In the genomic region with DNA sequence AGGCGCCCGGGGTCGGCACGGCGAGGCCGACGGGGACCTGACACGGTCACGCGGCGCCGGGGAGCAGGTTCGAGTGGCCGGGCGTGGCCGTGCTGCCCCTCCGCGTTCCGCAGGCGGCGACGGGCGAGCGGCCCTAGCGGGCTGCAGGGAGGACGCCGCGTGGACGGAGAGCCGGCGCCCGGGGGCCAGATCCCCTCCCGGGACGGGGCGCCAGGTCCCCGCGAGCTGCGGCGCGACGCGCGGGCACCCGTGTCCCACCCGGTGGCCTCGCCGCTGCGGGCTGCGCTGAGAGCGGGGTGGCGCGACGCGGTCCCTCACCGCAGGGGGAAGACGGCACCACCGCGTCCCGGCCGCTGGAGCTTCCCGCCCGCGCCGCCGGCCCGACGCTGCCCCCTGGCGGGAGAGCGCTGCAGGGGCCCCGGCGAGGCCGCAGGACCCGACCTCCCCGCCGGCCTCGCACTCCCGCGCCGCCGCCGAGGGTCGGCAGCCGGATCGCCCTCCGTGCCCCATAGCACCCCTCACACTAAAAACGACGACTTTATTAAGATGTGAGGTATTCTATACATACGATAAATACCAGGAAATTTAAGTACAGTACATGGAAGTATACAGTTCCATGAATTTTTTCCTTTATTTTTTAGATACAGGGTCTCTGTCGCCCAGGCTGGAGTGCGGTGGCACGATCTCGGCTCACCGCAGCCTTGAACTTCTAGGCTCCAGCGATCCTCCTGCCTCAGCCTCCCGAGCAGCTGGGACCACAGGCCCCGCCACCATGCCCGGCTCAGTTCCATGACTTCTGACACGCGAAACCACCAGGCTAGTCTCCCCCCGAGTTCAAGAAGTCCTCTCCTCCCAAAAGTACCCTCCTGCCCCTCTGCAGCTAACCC, we compare ENCODE assay signal across 8 cellular contexts. TPM values are rescaled to one million over a fixed set of nuclear protein-coding genes. Genes with fewer than 3 reads are reported as not detected.
DNase-seq lines count a peak whose midpoint lies in the region; ATAC-seq and TF ChIP-seq lines count a peak whose summit lies in the region.

No MANE protein-coding gene starts in this region.

- H3K4me1 Mint-ChIP-seq in activated CD8-positive, alpha-beta memory T cell treated with anti-CD3 and anti-CD28 coated beads, Interleukin-2, amount 10 ng/mL, durations not matched to agents 7 days and 5 days: peaks cover 17% of the 10 kb centered on the region
- peaks cover 36% of the 10 kb centered on the region for H3K4me1 Mint-ChIP-seq in stimulated activated memory B cell treated with anti-CD40 and anti-IgM and Interleukin-4, amounts not matched to agents 10 μg/mL and 1 μg/mL and 100 μg/mL, for 72 hours

- no peak overlapping the region for H3K27ac ChIP-seq in muscle layer of duodenum (ENCODE audit: low read length)

- peak overlapping the region; percentile 42 for H3K27ac Mint-ChIP-seq in activated CD8-positive, alpha-beta memory T cell treated with anti-CD3 and anti-CD28 coated beads, Interleukin-2, amount 10 ng/mL, durations not matched to agents 7 days and 5 days
- H3K27ac Mint-ChIP-seq in stimulated activated memory B cell treated with anti-CD40 and anti-IgM and Interleukin-4, amounts not matched to agents 10 μg/mL and 1 μg/mL and 100 μg/mL, for 72 hours: peak overlapping the region; percentile 66

- DNase-seq in AG08396 (ENCODE audit: low spot score) (peak; percentile 93), NCI-H82 (lab: John Stamatoyannopoulos, UW) (peak; percentile 81), erythroblast (lab: John Stamatoyannopoulos, UW) (peak; percentile 83 to 90)
- DNase-seq in activated CD8-positive, alpha-beta memory T cell treated with anti-CD3 and anti-CD28 coated beads, Interleukin-2, amount 10 ng/mL, durations not matched to agents 7 days and 5 days: peak; percentile 70

- H3K27me3 Mint-ChIP-seq in activated CD8-positive, alpha-beta memory T cell treated with anti-CD3 and anti-CD28 coated beads, Interleukin-2, amount 10 ng/mL, durations not matched to agents 7 days and 5 days: peaks cover 22% of the 10 kb centered on the region
- H3K27me3 Mint-ChIP-seq in stimulated activated memory B cell treated with anti-CD40 and anti-IgM and Interleukin-4, amounts not matched to agents 10 μg/mL and 1 μg/mL and 100 μg/mL, for 72 hours: peaks cover 13% of the 10 kb centered on the region

- peaks cover 5 to 11% of the 10 kb centered on the region in 2 donors for H3K4me1 ChIP-seq in muscle layer of duodenum (ENCODE audit: control insufficient read depth in 1 of 2, insufficient read depth in 2 of 2, low read length in 2 of 2)

- no peaks in the 10 kb centered on the region for H3K9me3 Mint-ChIP-seq in activated CD8-positive, alpha-beta memory T cell treated with anti-CD3 and anti-CD28 coated beads, Interleukin-2, amount 10 ng/mL, durations not matched to agents 7 days and 5 days (ENCODE audit: low read depth)
- peaks cover 10% of the 10 kb centered on the region for H3K9me3 Mint-ChIP-seq in stimulated activated memory B cell treated with anti-CD40 and anti-IgM and Interleukin-4, amounts not matched to agents 10 μg/mL and 1 μg/mL and 100 μg/mL, for 72 hours

- peak overlapping the region; percentile 52 for H3K4me3 Mint-ChIP-seq in activated CD8-positive, alpha-beta memory T cell treated with anti-CD3 and anti-CD28 coated beads, Interleukin-2, amount 10 ng/mL, durations not matched to agents 7 days and 5 days
- H3K4me3 Mint-ChIP-seq in stimulated activated memory B cell treated with anti-CD40 and anti-IgM and Interleukin-4, amounts not matched to agents 10 μg/mL and 1 μg/mL and 100 μg/mL, for 72 hours: peak overlapping the region; percentile 75

- peak overlapping the region; percentile 26 to 87 for H3K4me3 ChIP-seq in muscle layer of duodenum (ENCODE audit: low read depth in 1 of 2, low read length in 2 of 2)

- H3K36me3 Mint-ChIP-seq in activated CD8-positive, alpha-beta memory T cell treated with anti-CD3 and anti-CD28 coated beads, Interleukin-2, amount 10 ng/mL, durations not matched to agents 7 days and 5 days: peaks cover 10% of the 10 kb centered on the region
- peaks cover 21% of the 10 kb centered on the region for H3K36me3 Mint-ChIP-seq in stimulated activated memory B cell treated with anti-CD40 and anti-IgM and Interleukin-4, amounts not matched to agents 10 μg/mL and 1 μg/mL and 100 μg/mL, for 72 hours

- peak; percentile 44 for TF ChIP-seq POLR2A in erythroblast (IDR thresholded peaks at IDR 0.05; ENCODE audit: low read length)

- no peaks in the 10 kb centered on the region for H3K36me3 ChIP-seq in muscle layer of duodenum (ENCODE audit: control insufficient read depth in 1 of 2, insufficient read depth in 2 of 2, low read length in 2 of 2)

- ATAC-seq in GM18868 (IDR thresholded peaks at IDR 0.05; ENCODE audit: unreplicated experiment) (peak; percentile 50), HG03139 (IDR thresholded peaks at IDR 0.05; ENCODE audit: unreplicated experiment) (peak; percentile 57)
- peak; percentile 74 for ATAC-seq in activated CD8-positive, alpha-beta memory T cell treated with anti-CD3 and anti-CD28 coated beads, Interleukin-2, amount 10 ng/mL, durations not matched to agents 7 days and 5 days
- ATAC-seq in stimulated activated memory B cell treated with anti-CD40 and anti-IgM and Interleukin-4, amounts not matched to agents 10 μg/mL and 1 μg/mL and 100 μg/mL, for 72 hours: peak; percentile 81

- H3K9me3 ChIP-seq in muscle layer of duodenum (ENCODE audit: control insufficient read depth in 1 of 2, low read length in 2 of 2): no peaks in the 10 kb centered on the region

- H3K27me3 ChIP-seq in muscle layer of duodenum (ENCODE audit: low read depth, low read length): no peaks in the 10 kb centered on the region

- CTCF ChIA-PET in activated CD8-positive, alpha-beta memory T cell treated with anti-CD3 and anti-CD28 coated beads, Interleukin-2, amount 10 ng/mL, durations not matched to agents 7 days and 5 days (lab: Charles Lee): interaction anchor here (0.6 to 4.8 kb wide), 29 partner anchors 9 to 448 kb away, joined by 3 to 53 read pairs (median 4); a partner anchor contains a TSS

RNA-seq across cellular contexts. Expression of a gene that starts 1.3 kb away (rescaled TPM):
- 1 to 10 TPM; 1.6 to 2.6 TPM for total RNA-seq in activated CD8-positive, alpha-beta memory T cell treated with anti-CD3 and anti-CD28 coated beads, Interleukin-2, amount 10 ng/mL, durations not matched to agents 7 days and 5 days

RNA-seq across cellular contexts. Expression of a gene that starts 27.6 kb away (rescaled TPM):
- 10 to 100 TPM; 52.5 to 68.9 TPM for total RNA-seq in activated CD8-positive, alpha-beta memory T cell treated with anti-CD3 and anti-CD28 coated beads, Interleukin-2, amount 10 ng/mL, durations not matched to agents 7 days and 5 days

RNA-seq across cellular contexts. Expression of a gene that starts 59.7 kb away (rescaled TPM):
- 1 to 10 TPM; 3.3 TPM for total RNA-seq in activated CD8-positive, alpha-beta memory T cell treated with anti-CD3 and anti-CD28 coated beads, Interleukin-2, amount 10 ng/mL, durations not matched to agents 7 days and 5 days
